Comparison of ENCODE assay signal across 2 cellular contexts in the genomic region with DNA sequence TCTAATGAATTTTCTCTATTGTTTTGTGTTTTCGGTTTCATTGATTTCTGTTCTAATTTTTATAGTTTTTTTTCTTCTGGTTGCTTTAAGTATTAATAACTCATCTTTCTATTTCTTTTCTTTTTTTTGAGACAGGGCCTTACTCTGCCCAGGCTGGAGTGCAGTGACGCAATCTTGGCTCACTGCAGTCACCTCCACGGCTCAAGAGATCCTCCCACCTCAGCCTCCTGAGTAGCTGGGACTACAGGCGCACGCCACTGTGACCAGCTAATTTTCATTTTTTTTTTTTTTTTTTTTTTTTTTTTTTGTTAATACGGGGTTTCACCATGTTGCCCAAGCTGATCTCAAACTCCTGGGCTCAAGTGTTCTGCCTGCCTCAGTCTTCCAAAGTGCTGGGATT.
TF ChIP-seq lines count a peak whose summit lies in the region.

No MANE protein-coding gene starts in this region.

TF ChIP-seq in IMR-90, 13 proteins besides CTCF, POLR2A, EP300 and RAD21:
- TF ChIP-seq FOS (IDR thresholded peaks at IDR 0.05; ENCODE audit: low read depth, low read length) (no peak), CEBPB (IDR thresholded peaks at IDR 0.05; ENCODE audit: low read depth, low read length) (0 out of 2 replicates have a peak, but pooled peaks have one; percentile 24)

TF ChIP-seq in K562, 482 proteins besides CTCF, POLR2A, EP300 and RAD21:
- TF ChIP-seq CEBPG (CRISPR knock-in tag; IDR thresholded peaks at IDR 0.05) (peak; percentile 72; the same call in 1 of the 2 replicates), CEBPG (tag; conservative IDR thresholded peaks at IDR 0.05 in 1 of 2, IDR thresholded peaks at IDR 0.05 in 1 of 2) (peak; percentile 77 to 83), CXXC5 (CRISPR knock-in tag; IDR thresholded peaks at IDR 0.05) (peak; percentile 27; the same call in 1 of the 2 replicates), ARID2 (IDR thresholded peaks at IDR 0.05) (no peak), ZSCAN29 (IDR thresholded peaks at IDR 0.05) (no peak), MAFK (IDR thresholded peaks at IDR 0.05; ENCODE audit: low read length) (no peak), ZNF384 (IDR thresholded peaks at IDR 0.05; ENCODE audit: low read depth, low read length) (peak; percentile 75), CREM (IDR thresholded peaks at IDR 0.05; ENCODE audit: low read depth) (peak; percentile 32; the same call in 1 of the 2 replicates), ZNF76 (CRISPR knock-in tag; IDR thresholded peaks at IDR 0.05; ENCODE audit: borderline replicate concordance) (no peak), CEBPB (tag; IDR thresholded peaks at IDR 0.05) (peak; percentile 88)
- TF ChIP-seq, protein P1, sequence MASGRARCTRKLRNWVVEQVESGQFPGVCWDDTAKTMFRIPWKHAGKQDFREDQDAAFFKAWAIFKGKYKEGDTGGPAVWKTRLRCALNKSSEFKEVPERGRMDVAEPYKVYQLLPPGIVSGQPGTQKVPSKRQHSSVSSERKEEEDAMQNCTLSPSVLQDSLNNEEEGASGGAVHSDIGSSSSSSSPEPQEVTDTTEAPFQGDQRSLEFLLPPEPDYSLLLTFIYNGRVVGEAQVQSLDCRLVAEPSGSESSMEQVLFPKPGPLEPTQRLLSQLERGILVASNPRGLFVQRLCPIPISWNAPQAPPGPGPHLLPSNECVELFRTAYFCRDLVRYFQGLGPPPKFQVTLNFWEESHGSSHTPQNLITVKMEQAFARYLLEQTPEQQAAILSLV (tag; IDR thresholded peaks at IDR 0.05) = 0 out of 2 replicates have a peak, but pooled peaks have one; percentile 45
- TF ChIP-seq, protein P2, sequence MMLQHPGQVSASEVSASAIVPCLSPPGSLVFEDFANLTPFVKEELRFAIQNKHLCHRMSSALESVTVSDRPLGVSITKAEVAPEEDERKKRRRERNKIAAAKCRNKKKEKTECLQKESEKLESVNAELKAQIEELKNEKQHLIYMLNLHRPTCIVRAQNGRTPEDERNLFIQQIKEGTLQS (IDR thresholded peaks at IDR 0.05) = peak; percentile 88
- TF ChIP-seq, protein P2 (CRISPR knock-in tag; conservative IDR thresholded peaks at IDR 0.05) = no peak
